31 cellular contexts compared by ENCODE assay signal in the genomic region with DNA sequence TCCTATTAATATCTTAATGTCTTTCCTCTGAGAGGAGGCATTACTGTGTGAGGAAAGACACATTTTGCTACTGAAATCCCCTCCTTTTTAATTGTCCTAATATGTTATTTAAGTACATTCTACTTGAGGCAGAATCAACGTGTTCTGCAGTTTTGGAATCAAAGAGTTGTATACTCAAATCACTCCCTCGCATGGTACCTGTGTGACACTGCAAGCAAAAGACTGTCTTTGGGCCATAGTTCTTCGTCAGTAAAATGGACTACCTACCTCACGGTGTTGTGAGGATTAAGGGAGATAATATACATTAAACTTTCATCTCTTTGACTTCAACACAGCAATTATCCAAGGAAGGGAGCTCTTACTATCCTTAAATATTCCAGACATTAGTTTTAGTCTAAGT.
DNase-seq lines count a peak whose midpoint lies in the region; ATAC-seq, FAIRE-seq and TF ChIP-seq lines count a peak whose summit lies in the region.
"Had no signal": no experiment of that assay in that cellular context is flagged by ENCODE, and none has a peak within 500 bp of the region (broad histone marks: within the 10 kb centered on the region; RNA-seq: fewer than 3 reads in every experiment).

No MANE protein-coding gene starts in this region.

- no peak for TF ChIP-seq RAD21 in GM12878 (IDR thresholded peaks at IDR 0.05; ENCODE audit: insufficient read depth, low read depth, low read length)

- no peak overlapping the region for H2BK20ac ChIP-seq in H9 (ENCODE audit: low read depth, low read length, poor library complexity, severe bottlenecking)

- H3K14ac ChIP-seq in H9 (ENCODE audit: insufficient read depth, low read length): no peak overlapping the region

- no peak for FAIRE-seq in GM12878 (lab: Jason Lieb, UNC)
- FAIRE-seq: frontal cortex, H1 had no signal

- H4K91ac ChIP-seq in H9 (ENCODE audit: insufficient read length, low read depth, low read length): no peak overlapping the region

- POLR2A ChIA-PET in MCF 10A (lab: Yijun Ruan, JAX) (interaction anchor here (1.1 kb wide), 1 partner anchor 9 kb away, joined by 3 read pairs; no protein-coding TSS in a partner anchor), GM12878 (lab: Charles Lee) (no interaction called here), HEK293T (lab: Yijun Ruan, JAX) (no interaction called here)

- DNase-seq in MCF 10A (ENCODE audit: unreplicated experiment) (no peak), breast epithelium (ENCODE audit: low spot score in 2 of 2) (no peak), H9 (no peak), GM12878 (ENCODE audit: low read depth, low spot score) (no peak), thyroid gland (no peak), HEK293T (ENCODE audit: extremely low spot score) (no peak), osteocyte (ENCODE audit: extremely low spot score, unreplicated experiment) (no peak)
- DNase-seq in effector CD4-positive, alpha-beta T cell: no peak
- DNase-seq: activated CD4-positive, alpha-beta T cell treated with anti-CD3 and anti-CD28 coated beads for 36 hours; activated CD8-positive, alpha-beta T cell treated with anti-CD3 and anti-CD28 coated beads, Interleukin-2, amount 10 ng/mL, durations not matched to agents 7 days and 5 days; activated naive CD4-positive, alpha-beta T cell treated with anti-CD3 and anti-CD28 coated beads, Interleukin-2, amount 10 ng/mL, durations not matched to agents 7 days and 5 days; adrenal gland; body of pancreas; dorsolateral prefrontal cortex; GDM1; IMR-90; midbrain; naive B cell; NCI-H1105; NCI-H1930; NCI-H226; Peyer's patch; SHP77 treated with DMSO at 0.1 percent for 48 hours; stimulated activated CD4-positive, alpha-beta T cell treated with anti-CD3 and anti-CD28 coated beads, Interleukin-4, amount 100 ng/mL, for 24 hours; T-helper 9 cell; tibial artery had no signal

- intact Hi-C loops in MCF 10A (cut with micrococcal nuclease): no loop called here
- intact Hi-C loops in breast epithelium (cut with DNase I; ENCODE audit: low total_unique reads): no loop called here
- intact Hi-C loops in GM12878 (cut with micrococcal nuclease; ENCODE audit: unreplicated experiment): no loop called here
- intact Hi-C loops in thyroid gland (cut with DNase I): no loop called here

- CTCF ChIA-PET in MCF 10A (lab: Yijun Ruan, JAX) (interaction anchor here (0.7 to 2.8 kb wide), 3 partner anchors 9 to 53 kb away, joined by 3 to 10 read pairs (median 5); no protein-coding TSS in a partner anchor), GM12878 (lab: Yijun Ruan, JAX) (interaction anchor here (1.0 kb wide), 1 partner anchor 10 kb away, joined by 3 read pairs; no protein-coding TSS in a partner anchor), HEK293T (lab: Yijun Ruan, JAX) (no interaction called here)

- H3K18ac ChIP-seq in H9 (ENCODE audit: insufficient read length, low read depth, low read length): no peak overlapping the region

- H3K4ac ChIP-seq in H9 (ENCODE audit: low read depth, low read length): no peak overlapping the region

- no peak overlapping the region for H2BK120ac ChIP-seq in H9 (ENCODE audit: low read depth, low read length, poor library complexity, severe bottlenecking)

- H3K79me1 ChIP-seq in H9 (ENCODE audit: insufficient read depth, low read depth, low read length, poor library complexity, severe bottlenecking): no peaks in the 10 kb centered on the region

- no peak overlapping the region for H2BK12ac ChIP-seq in H9 (ENCODE audit: insufficient read length, low read depth, low read length)

- BruUV-seq in MCF 10A (replicated peaks; lab: Mats Ljungman, UMichigan) (no TSS peak), GM12878 (replicated peaks; lab: Mats Ljungman, UMichigan) (no TSS peak)

- WGBS in H9 (ENCODE audit: extremely low coverage, insufficient read length, low lambda C conversion rate): no CpG with 5 or more reads among the region's 4 CpGs
- 19% methylated on average over 4 of the region's 4 CpGs for WGBS in GM12878 (ENCODE audit: insufficient coverage, insufficient replicate concordance, low lambda C conversion rate, missing lambda C conversion rate)
- WGBS in thyroid gland, 2 donors: 45 to 46% methylated on average over 4 of the region's 4 CpGs

- H2BK5ac ChIP-seq in H9 (ENCODE audit: insufficient read length, low read length): no peak overlapping the region

- H2AFZ ChIP-seq in H9 (ENCODE audit: low read length) (no peak overlapping the region), GM12878 (ENCODE audit: control insufficient read depth, low read depth, low read length) (no peak overlapping the region)

- no peak overlapping the region for H4K8ac ChIP-seq in H9 (replicated peaks; ENCODE audit: insufficient read length, low read depth, low read length)

- H2AK5ac ChIP-seq in H9 (ENCODE audit: insufficient read length, low read length): no peak overlapping the region

- peak overlapping the region; percentile 63 for H3K27ac Mint-ChIP-seq in MCF 10A (ENCODE audit: low read depth, unreplicated experiment)
- no peak overlapping the region for H3K27ac Mint-ChIP-seq in H9
- H3K27ac Mint-ChIP-seq in osteocyte (ENCODE audit: unreplicated experiment): no peak overlapping the region
- H3K27ac Mint-ChIP-seq: activated CD4-positive, alpha-beta T cell treated with anti-CD3 and anti-CD28 coated beads for 36 hours; activated CD8-positive, alpha-beta T cell treated with anti-CD3 and anti-CD28 coated beads, Interleukin-2, amount 10 ng/mL, durations not matched to agents 7 days and 5 days; activated naive CD4-positive, alpha-beta T cell treated with anti-CD3 and anti-CD28 coated beads, Interleukin-2, amount 10 ng/mL, durations not matched to agents 7 days and 5 days; activated T-helper 17 cell treated with anti-CD3 and anti-CD28 coated beads, Interleukin-2, amount 50 U/mL, for 72 hours; naive B cell had no signal

- no peak for TF ChIP-seq EP300 in GM12878 (IDR thresholded peaks at IDR 0.05; ENCODE audit: borderline replicate concordance in 1 of 2, control insufficient read depth in 1 of 2, low read depth in 2 of 2, low read length in 2 of 2)

- TF ChIP-seq POLR2A in breast epithelium (IDR thresholded peaks at IDR 0.05) (no peak), GM12878 (IDR thresholded peaks at IDR 0.05; ENCODE audit: low read depth, low read length) (no peak), thyroid gland (IDR thresholded peaks at IDR 0.05) (no peak)

- H3K4me1 ChIP-seq in breast epithelium (no peaks in the 10 kb centered on the region), H9 (ENCODE audit: insufficient read depth, low read length) (no peaks in the 10 kb centered on the region), GM12878 (ENCODE audit: control insufficient read depth, insufficient read depth, low read length) (no peaks in the 10 kb centered on the region), thyroid gland (peaks cover 45 to 57% of the 10 kb centered on the region in 2 donors)
- H3K4me1 ChIP-seq: adrenal gland, Peyer's patch, prostate gland had no signal

- in situ Hi-C loops in GM12878 (cut with MboI): no loop called here

- H3K9ac ChIP-seq in H9 (ENCODE audit: extremely low read depth, insufficient read length, low read length): no peak overlapping the region
- H3K9ac ChIP-seq in GM12878 (ENCODE audit: control insufficient read depth, insufficient read depth, low read length): no peak overlapping the region

- TF ChIP-seq CTCF in MCF 10A (IDR thresholded peaks at IDR 0.05; ENCODE audit: unreplicated experiment) (no peak), breast epithelium (IDR thresholded peaks at IDR 0.05) (no peak), H9 (conservative IDR thresholded peaks at IDR 0.05) (peak; percentile 38), GM12878 (IDR thresholded peaks at IDR 0.05 in 2 of 3, conservative IDR thresholded peaks at IDR 0.05 in 1 of 3; ENCODE audit: control insufficient read depth in 2 of 3, extremely low read depth in 1 of 3, insufficient read depth in 1 of 3, low read depth in 3 of 3, low read length in 3 of 3) (no peak), thyroid gland (IDR thresholded peaks at IDR 0.05) (peak in 1 of 6 experiments; percentile 13), osteocyte (IDR thresholded peaks at IDR 0.05) (no peak)

- no peak overlapping the region for H3K4me3 Mint-ChIP-seq in MCF 10A (ENCODE audit: unreplicated experiment)
- H3K4me3 Mint-ChIP-seq in H9: no peak overlapping the region
- H3K4me3 Mint-ChIP-seq in osteocyte (ENCODE audit: unreplicated experiment): no peak overlapping the region
- H3K4me3 Mint-ChIP-seq: activated CD4-positive, alpha-beta T cell treated with anti-CD3 and anti-CD28 coated beads for 36 hours; activated CD8-positive, alpha-beta T cell treated with anti-CD3 and anti-CD28 coated beads, Interleukin-2, amount 10 ng/mL, durations not matched to agents 7 days and 5 days; activated naive CD4-positive, alpha-beta T cell treated with anti-CD3 and anti-CD28 coated beads, Interleukin-2, amount 10 ng/mL, durations not matched to agents 7 days and 5 days; activated T-helper 17 cell treated with anti-CD3 and anti-CD28 coated beads, Interleukin-2, amount 50 U/mL, for 72 hours; naive B cell had no signal

- no peak overlapping the region for H4K5ac ChIP-seq in H9 (ENCODE audit: insufficient read length, low read depth, low read length)

- no peak overlapping the region for H3K27ac ChIP-seq in breast epithelium
- no peak overlapping the region for H3K27ac ChIP-seq in H9 (ENCODE audit: insufficient read length, low read depth, low read length)
- H3K27ac ChIP-seq in GM12878 (ENCODE audit: control insufficient read depth, insufficient read depth): no peak overlapping the region
- H3K27ac ChIP-seq in thyroid gland: peak overlapping the region; percentile 53 to 72 (median 70)
- H3K27ac ChIP-seq: adrenal gland, body of pancreas, dorsolateral prefrontal cortex, Peyer's patch, prostate gland, tibial artery, vagina had no signal

- no peak overlapping the region for H3K56ac ChIP-seq in H9 (ENCODE audit: insufficient read length, low read depth, low read length)

- H3K4me2 ChIP-seq in H9 (ENCODE audit: insufficient read depth, insufficient read length, low read length): no peak overlapping the region
- no peak overlapping the region for H3K4me2 ChIP-seq in GM12878 (ENCODE audit: control insufficient read depth, insufficient read depth)

- H3K27me3 Mint-ChIP-seq in MCF 10A (ENCODE audit: insufficient read depth, unreplicated experiment) (no peaks in the 10 kb centered on the region), H9 (ENCODE audit: low read depth) (no peaks in the 10 kb centered on the region), osteocyte (ENCODE audit: unreplicated experiment) (peaks cover 14% of the 10 kb centered on the region)

- peaks cover 6% of the 10 kb centered on the region for H3K36me3 Mint-ChIP-seq in MCF 10A (ENCODE audit: insufficient read depth, unreplicated experiment)
- no peaks in the 10 kb centered on the region for H3K36me3 Mint-ChIP-seq in H9 (ENCODE audit: insufficient read depth in 1 of 3, low read depth in 3 of 3)
- no peaks in the 10 kb centered on the region for H3K36me3 Mint-ChIP-seq in osteocyte (ENCODE audit: unreplicated experiment)
- H3K36me3 Mint-ChIP-seq: activated naive CD4-positive, alpha-beta T cell treated with anti-CD3 and anti-CD28 coated beads, Interleukin-2, amount 10 ng/mL, durations not matched to agents 7 days and 5 days; naive B cell had no signal

- H2BK15ac ChIP-seq in H9 (ENCODE audit: low read depth, low read length): no peak overlapping the region

- H3K79me2 ChIP-seq in H9 (ENCODE audit: insufficient read depth, low read length): no peaks in the 10 kb centered on the region
- no peaks in the 10 kb centered on the region for H3K79me2 ChIP-seq in GM12878 (ENCODE audit: control insufficient read depth, insufficient read depth, low read length)

- RAD21 ChIA-PET in GM12878 (lab: Charles Lee; ENCODE audit: unreplicated experiment): no interaction called here

- H3K23ac ChIP-seq in H9 (ENCODE audit: insufficient read length, low read depth, low read length): no peak overlapping the region

- ATAC-seq in GM12878: peak; percentile 67
- ATAC-seq: activated CD4-positive, alpha-beta T cell treated with anti-CD3 and anti-CD28 coated beads for 36 hours; activated CD8-positive, alpha-beta T cell treated with anti-CD3 and anti-CD28 coated beads, Interleukin-2, amount 10 ng/mL, durations not matched to agents 7 days and 5 days; activated T-helper 17 cell treated with anti-CD3 and anti-CD28 coated beads, Interleukin-2, amount 50 U/mL, for 72 hours; body of pancreas had no signal

- H3K4me3 ChIP-seq in breast epithelium: no peak overlapping the region
- no peak overlapping the region for H3K4me3 ChIP-seq in GM12878
- H3K4me3 ChIP-seq in thyroid gland (replicated peaks in 1 of 3): no peak overlapping the region
- H3K4me3 ChIP-seq: adrenal gland, body of pancreas, dorsolateral prefrontal cortex, Peyer's patch, prostate gland, tibial artery, vagina had no signal

- no peaks in the 10 kb centered on the region for H3K4me1 Mint-ChIP-seq in MCF 10A (ENCODE audit: insufficient read depth, unreplicated experiment)
- peaks cover 8 to 12% of the 10 kb centered on the region in 2 experiments for H3K4me1 Mint-ChIP-seq in H9
- no peaks in the 10 kb centered on the region for H3K4me1 Mint-ChIP-seq in osteocyte (ENCODE audit: unreplicated experiment)
- H3K4me1 Mint-ChIP-seq: activated CD4-positive, alpha-beta T cell treated with anti-CD3 and anti-CD28 coated beads for 36 hours; activated naive CD4-positive, alpha-beta T cell treated with anti-CD3 and anti-CD28 coated beads, Interleukin-2, amount 10 ng/mL, durations not matched to agents 7 days and 5 days; activated T-helper 17 cell treated with anti-CD3 and anti-CD28 coated beads, Interleukin-2, amount 50 U/mL, for 72 hours; naive B cell had no signal

- no peaks in the 10 kb centered on the region for H3K36me3 ChIP-seq in breast epithelium
- H3K36me3 ChIP-seq in GM12878 (ENCODE audit: control insufficient read depth in 2 of 2, insufficient read depth in 2 of 2, low read length in 1 of 2): no peaks in the 10 kb centered on the region
- no peaks in the 10 kb centered on the region for H3K36me3 ChIP-seq in thyroid gland
- H3K36me3 ChIP-seq: adrenal gland, Peyer's patch, prostate gland, tibial artery, vagina had no signal

- H4K20me1 ChIP-seq in H9 (ENCODE audit: control insufficient read depth, insufficient read depth, insufficient read length): no peaks in the 10 kb centered on the region
- no peaks in the 10 kb centered on the region for H4K20me1 ChIP-seq in GM12878 (ENCODE audit: control insufficient read depth, insufficient read depth)

- no peak overlapping the region for H3T11ph ChIP-seq in H9 (ENCODE audit: low read length)

- H3K23me2 ChIP-seq in H9 (ENCODE audit: insufficient read length, low read depth, low read length, poor library complexity, severe bottlenecking): no peaks in the 10 kb centered on the region

- H3K9me3 ChIP-seq in breast epithelium (no peaks in the 10 kb centered on the region), H9 (ENCODE audit: control insufficient read depth, low read depth, low read length) (no peaks in the 10 kb centered on the region), GM12878 (replicated peaks; ENCODE audit: control insufficient read depth, insufficient read depth, low read length) (no peaks in the 10 kb centered on the region), thyroid gland (no peaks in the 10 kb centered on the region)
- H3K9me3 ChIP-seq: adrenal gland, body of pancreas, Peyer's patch, prostate gland, tibial artery, vagina had no signal

- H3K9me3 Mint-ChIP-seq in MCF 10A (ENCODE audit: unreplicated experiment): no peaks in the 10 kb centered on the region
- H3K9me3 Mint-ChIP-seq in H9: no peaks in the 10 kb centered on the region
- H3K9me3 Mint-ChIP-seq in osteocyte (ENCODE audit: unreplicated experiment): no peaks in the 10 kb centered on the region
- H3K9me3 Mint-ChIP-seq: activated naive CD4-positive, alpha-beta T cell treated with anti-CD3 and anti-CD28 coated beads, Interleukin-2, amount 10 ng/mL, durations not matched to agents 7 days and 5 days; activated T-helper 17 cell treated with anti-CD3 and anti-CD28 coated beads, Interleukin-2, amount 50 U/mL, for 72 hours; naive B cell had no signal

- SMC1A ChIA-PET in GM12878 (lab: Charles Lee; ENCODE audit: uncharacterized antibody, unreplicated experiment): interaction anchor here (2.0 kb wide), 1 partner anchor 16 kb away, joined by 4 read pairs; no protein-coding TSS in a partner anchor

- H3K27me3 ChIP-seq in breast epithelium (no peaks in the 10 kb centered on the region), H9 (ENCODE audit: insufficient read depth, low read length) (no peaks in the 10 kb centered on the region), GM12878 (replicated peaks in 1 of 2; ENCODE audit: control insufficient read depth in 2 of 2, insufficient read depth in 2 of 2, low read length in 1 of 2) (peaks cover 0 to 2% of the 10 kb centered on the region in 2 experiments; a peak in 1 of 4 replicates), thyroid gland (no peaks in the 10 kb centered on the region)
- H3K27me3 ChIP-seq: adrenal gland, body of pancreas, dorsolateral prefrontal cortex, Peyer's patch, tibial artery, vagina had no signal

Comparison
In these comparisons a context has a peak if more than half of its experiments do, and no peak if none do; other contexts are left out.
1. H3K27ac ChIP-seq: peak in thyroid gland (3 of 3); none in breast epithelium (0 of 2), H9 (single experiment) and GM12878 (single experiment).